ENCODE assay signal across 8 cellular contexts in the genomic region with DNA sequence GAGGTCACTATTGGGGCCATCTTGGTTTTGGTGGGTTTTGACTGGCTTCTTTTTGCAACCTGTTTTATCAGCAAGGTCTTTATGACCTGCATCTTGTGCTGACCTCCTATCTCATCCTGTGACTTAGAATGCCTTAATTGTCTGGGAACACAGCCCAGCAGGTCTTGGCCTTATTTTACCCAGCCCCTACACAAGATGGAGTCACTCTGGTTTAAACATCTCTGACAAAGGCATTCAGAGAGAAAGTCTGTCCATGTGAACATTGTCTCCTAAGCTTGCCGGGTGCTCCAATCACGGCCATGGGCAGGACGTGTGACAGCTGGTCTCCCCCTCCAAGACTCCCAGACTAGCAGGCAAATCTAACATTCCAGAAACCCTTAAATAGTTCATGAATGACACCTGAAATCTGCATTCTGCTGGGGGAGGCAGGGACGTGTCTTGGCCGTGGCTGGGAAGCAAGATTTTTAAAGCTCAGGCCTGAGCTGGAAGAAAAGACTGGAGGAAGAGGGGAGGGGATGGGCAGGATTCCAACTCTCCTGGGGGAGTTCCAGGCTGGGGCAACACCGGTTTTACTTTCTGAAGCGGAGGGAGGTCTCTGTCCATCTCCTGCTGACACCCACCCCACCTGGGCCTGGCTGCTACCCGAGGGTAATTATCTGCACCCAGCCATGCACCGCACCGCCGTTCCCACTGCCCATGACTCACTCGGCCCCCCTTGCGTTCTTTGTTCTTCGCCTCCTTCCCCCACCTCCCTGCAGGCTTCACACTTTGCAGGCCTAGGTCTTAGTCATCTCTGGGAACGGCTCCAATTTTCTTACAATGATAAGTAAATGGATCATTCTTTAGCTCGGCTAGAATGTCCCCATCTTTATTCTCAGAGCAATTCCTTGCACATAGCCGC.
DNase-seq lines count a peak whose midpoint lies in the region; ATAC-seq lines count a peak whose summit lies in the region.

No MANE protein-coding gene starts in this region.

- no peaks in the 10 kb centered on the region for H3K27me3 Mint-ChIP-seq in activated T-cell treated with anti-CD3 and anti-CD28 coated beads, Interleukin-2, amount 50 U/mL, for 24 hours

- no peak overlapping the region for H3K27ac Mint-ChIP-seq in activated T-cell treated with anti-CD3 and anti-CD28 coated beads, Interleukin-2, amount 50 U/mL, for 24 hours

- no peaks in the 10 kb centered on the region for H3K9me3 Mint-ChIP-seq in activated T-cell treated with anti-CD3 and anti-CD28 coated beads, Interleukin-2, amount 50 U/mL, for 24 hours

- no peak overlapping the region for H3K4me3 Mint-ChIP-seq in activated T-cell treated with anti-CD3 and anti-CD28 coated beads, Interleukin-2, amount 50 U/mL, for 24 hours

- H3K36me3 Mint-ChIP-seq in activated T-cell treated with anti-CD3 and anti-CD28 coated beads, Interleukin-2, amount 50 U/mL, for 24 hours (ENCODE audit: low read depth): no peaks in the 10 kb centered on the region

- no peak for ATAC-seq in HG02870 (IDR thresholded peaks at IDR 0.05; ENCODE audit: unreplicated experiment)

- no peaks in the 10 kb centered on the region for H3K4me1 Mint-ChIP-seq in activated T-cell treated with anti-CD3 and anti-CD28 coated beads, Interleukin-2, amount 50 U/mL, for 24 hours (ENCODE audit: low read depth)

- peak; percentile 5 for DNase-seq in activated gamma-delta T cell treated with Interleukin-2 at 50 U/mL for 16 hours
- no peak for DNase-seq in activated gamma-delta T cell (lab: John Stamatoyannopoulos, UW)
- peak; percentile 92 for DNase-seq in SW480 (ENCODE audit: low spot score)
- DNase-seq in glomerular visceral epithelial cell (ENCODE audit: extremely low spot score): peak; percentile 96
- peak; percentile 42 for DNase-seq in pons (ENCODE audit: low spot score)
- no peak for DNase-seq in activated T-cell treated with anti-CD3 and anti-CD28 coated beads, Interleukin-2, amount 50 U/mL, for 24 hours
- DNase-seq in central memory CD4-positive, alpha-beta T cell: no peak

Comparison
In these comparisons a context has a peak if more than half of its experiments do, and no peak if none do; other contexts are left out.
1. DNase-seq: peak in activated gamma-delta T cell treated with Interleukin-2 at 50 U/mL for 16 hours (single experiment), SW480 (single experiment), glomerular visceral epithelial cell (single experiment) and pons (single experiment); none in activated gamma-delta T cell (single experiment), activated T-cell treated with anti-CD3 and anti-CD28 coated beads, Interleukin-2, amount 50 U/mL, for 24 hours (single experiment) and central memory CD4-positive, alpha-beta T cell (single experiment).